ENCODE assay signal across 8 cellular contexts in the genomic region with DNA sequence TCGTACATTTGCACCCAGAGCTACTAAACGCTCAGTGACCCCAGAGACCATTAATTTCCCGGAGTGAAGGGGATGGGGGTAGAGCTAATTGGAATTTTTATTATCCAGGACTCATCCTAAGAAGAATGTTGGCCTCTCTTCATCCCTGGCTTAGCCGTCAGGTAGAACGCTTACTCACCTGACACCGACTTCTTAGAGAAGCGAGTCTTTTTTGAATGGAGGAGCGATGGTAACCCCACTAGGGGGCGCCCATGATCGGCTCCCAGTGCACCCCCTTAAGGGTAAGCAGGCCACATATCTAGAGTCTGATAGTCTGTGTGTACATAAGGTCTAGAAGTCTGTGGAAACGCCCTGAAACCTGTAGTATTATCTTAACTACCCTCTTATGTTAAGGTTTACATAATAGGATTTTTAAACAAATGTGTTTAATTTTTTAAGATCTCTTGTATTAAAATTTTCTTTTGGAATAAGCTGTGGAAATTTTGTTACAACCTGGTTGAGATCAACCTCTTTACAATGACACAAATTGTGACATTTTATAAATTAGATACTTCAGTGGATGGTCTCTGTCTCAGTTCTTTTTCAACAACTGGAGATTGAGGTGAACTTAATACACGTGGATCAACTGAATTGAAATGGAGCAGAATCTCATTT.
A peak's percentile ranks its signal among the peaks of the same experiment; 100 is the strongest.
DNase-seq lines count a peak whose midpoint lies in the region; ATAC-seq, FAIRE-seq and TF ChIP-seq lines count a peak whose summit lies in the region.

No MANE protein-coding gene starts in this region.

- intact Hi-C loops in activated T-helper 1 cell treated with anti-CD3 and anti-CD28 coated beads, Interleukin-12 subunit alpha, Interleukin-12 subunit beta, Interleukin-2, Interleukin-4 antibody, amounts not matched to agents 30 ng/mL and 10 ng/mL and 1 ng/mL, durations not matched to agents 14 hours and 24 hours and 36 hours (cut with micrococcal nuclease): loop anchor here (1.0 to 2.0 kb wide), 3 partner anchors 35 to 245 kb away; no protein-coding TSS in a partner anchor
- intact Hi-C loops in Right ventricle myocardium inferior (cut with DNase I): loop anchor here (5.0 to 10.0 kb wide), 2 partner anchors 49 to 243 kb away; no protein-coding TSS in a partner anchor

- H3K27me3 Mint-ChIP-seq in activated T-helper 1 cell treated with anti-CD3 and anti-CD28 coated beads, Interleukin-12 subunit alpha, Interleukin-12 subunit beta, Interleukin-2, Interleukin-4 antibody, amounts not matched to agents 30 ng/mL and 10 ng/mL and 1 ng/mL, durations not matched to agents 14 hours and 24 hours and 36 hours (ENCODE audit: insufficient read depth): no peaks in the 10 kb centered on the region

- H3K4me1 Mint-ChIP-seq in activated T-helper 1 cell treated with anti-CD3 and anti-CD28 coated beads, Interleukin-12 subunit alpha, Interleukin-12 subunit beta, Interleukin-2, Interleukin-4 antibody, amounts not matched to agents 30 ng/mL and 10 ng/mL and 1 ng/mL, durations not matched to agents 14 hours and 24 hours and 36 hours (ENCODE audit: low read depth): peaks cover 27% of the 10 kb centered on the region

- DNase-seq in AG09319 (ENCODE audit: extremely low read depth, low read depth): no peak
- DNase-seq in H54 (ENCODE audit: insufficient read length, low spot score): peak; percentile 62
- peak; percentile 41 for DNase-seq in RPMI7951 (ENCODE audit: low read depth)
- peak; percentile 36 for DNase-seq in activated T-helper 1 cell treated with anti-CD3 and anti-CD28 coated beads, Interleukin-12 subunit alpha, Interleukin-12 subunit beta, Interleukin-2, Interleukin-4 antibody, amounts not matched to agents 30 ng/mL and 10 ng/mL and 1 ng/mL, durations not matched to agents 14 hours and 24 hours and 36 hours (ENCODE audit: low spot score)
- DNase-seq in Right ventricle myocardium inferior (ENCODE audit: missing footprints): no peak
- DNase-seq in renal cortical epithelial cell (ENCODE audit: low read depth): peak; percentile 54

- no peak for FAIRE-seq in H54 (lab: Jason Lieb, UNC)

- TF ChIP-seq CTCF in AG09319 (IDR thresholded peaks at IDR 0.05; ENCODE audit: low read depth, low read length): peak; percentile 62

- H3K4me3 Mint-ChIP-seq in activated T-helper 1 cell treated with anti-CD3 and anti-CD28 coated beads, Interleukin-12 subunit alpha, Interleukin-12 subunit beta, Interleukin-2, Interleukin-4 antibody, amounts not matched to agents 30 ng/mL and 10 ng/mL and 1 ng/mL, durations not matched to agents 14 hours and 24 hours and 36 hours: no peak overlapping the region

- H3K9me3 Mint-ChIP-seq in activated T-helper 1 cell treated with anti-CD3 and anti-CD28 coated beads, Interleukin-12 subunit alpha, Interleukin-12 subunit beta, Interleukin-2, Interleukin-4 antibody, amounts not matched to agents 30 ng/mL and 10 ng/mL and 1 ng/mL, durations not matched to agents 14 hours and 24 hours and 36 hours: peaks cover 2% of the 10 kb centered on the region

- ATAC-seq in Right ventricle myocardium inferior (peak; percentile 37), GM19463 (IDR thresholded peaks at IDR 0.05; ENCODE audit: unreplicated experiment) (no peak), GM21367 (IDR thresholded peaks at IDR 0.05; ENCODE audit: unreplicated experiment) (no peak)

- peaks cover 27% of the 10 kb centered on the region for H3K36me3 Mint-ChIP-seq in activated T-helper 1 cell treated with anti-CD3 and anti-CD28 coated beads, Interleukin-12 subunit alpha, Interleukin-12 subunit beta, Interleukin-2, Interleukin-4 antibody, amounts not matched to agents 30 ng/mL and 10 ng/mL and 1 ng/mL, durations not matched to agents 14 hours and 24 hours and 36 hours (ENCODE audit: low read depth)

- no peak for TF ChIP-seq POLR2A in H54 (IDR thresholded peaks at IDR 0.05; ENCODE audit: low read depth, low read length)

- no peak overlapping the region for H3K27ac Mint-ChIP-seq in activated T-helper 1 cell treated with anti-CD3 and anti-CD28 coated beads, Interleukin-12 subunit alpha, Interleukin-12 subunit beta, Interleukin-2, Interleukin-4 antibody, amounts not matched to agents 30 ng/mL and 10 ng/mL and 1 ng/mL, durations not matched to agents 14 hours and 24 hours and 36 hours

Comparison
In these comparisons a context has a peak if more than half of its experiments do, and no peak if none do; other contexts are left out.
1. DNase-seq: peak in H54 (single experiment), RPMI7951 (single experiment), activated T-helper 1 cell treated with anti-CD3 and anti-CD28 coated beads, Interleukin-12 subunit alpha, Interleukin-12 subunit beta, Interleukin-2, Interleukin-4 antibody, amounts not matched to agents 30 ng/mL and 10 ng/mL and 1 ng/mL, durations not matched to agents 14 hours and 24 hours and 36 hours (single experiment) and renal cortical epithelial cell (single experiment); none in AG09319 (single experiment) and Right ventricle myocardium inferior (single experiment).